ENCODE assay signal across 9 cellular contexts in the genomic region with DNA sequence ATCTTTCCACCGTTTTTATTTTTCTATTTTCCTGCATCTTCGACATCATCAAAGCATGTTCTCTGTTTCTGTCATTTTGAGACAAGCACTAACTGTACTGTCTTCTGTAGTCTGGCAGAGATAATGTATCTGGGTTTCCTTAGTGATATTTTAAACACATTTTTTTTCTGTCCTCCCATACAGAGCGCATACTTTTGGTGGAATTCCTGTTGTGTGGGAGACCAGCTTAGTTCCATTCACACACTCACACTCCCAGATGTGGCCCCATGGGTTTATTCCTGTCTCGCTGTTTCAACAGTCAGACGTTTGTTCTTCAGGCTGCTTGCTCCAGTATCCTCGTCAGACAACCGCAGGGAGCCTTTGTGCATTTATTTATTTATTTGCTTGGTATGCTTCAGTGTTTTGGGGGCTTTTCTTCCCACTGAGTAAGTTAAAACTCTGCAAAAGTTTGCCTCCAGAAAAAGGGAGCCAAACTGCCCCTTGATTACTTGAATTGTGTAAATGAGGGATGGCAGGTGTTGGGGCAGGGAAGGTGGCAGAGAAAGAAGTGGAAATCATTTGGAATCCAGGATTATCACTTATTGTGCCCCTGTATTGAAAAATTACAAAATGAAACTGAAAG.
DNase-seq lines count a peak whose midpoint lies in the region; ATAC-seq, FAIRE-seq and TF ChIP-seq lines count a peak whose summit lies in the region.
"Had no signal": no experiment of that assay in that cellular context is flagged by ENCODE, and none has a peak within 500 bp of the region (broad histone marks: within the 10 kb centered on the region; RNA-seq: fewer than 3 reads in every experiment).

No MANE protein-coding gene starts in this region.

- CTCF ChIA-PET in HepG2 (lab: Yijun Ruan, JAX; ENCODE audit: low intra/inter-chr PET ratio, low total read pairs) = no interaction called here

- no TSS peak for BruUV-seq in HepG2 (replicated peaks; lab: Mats Ljungman, UMichigan)

- H2AFZ ChIP-seq in HepG2 (ENCODE audit: low read length) = no peak overlapping the region

- ATAC-seq in HepG2 (no peak), GM18870 (IDR thresholded peaks at IDR 0.05; ENCODE audit: unreplicated experiment) (no peak)

- no peaks in the 10 kb centered on the region for H4K20me1 ChIP-seq in HepG2 (ENCODE audit: insufficient read depth, low read length)
- H4K20me1 ChIP-seq: BLaER1 had no signal

- no peaks in the 10 kb centered on the region for H3K79me2 ChIP-seq in HepG2 (ENCODE audit: insufficient read depth, low read length)

- TF ChIP-seq EP300 in HepG2 (IDR thresholded peaks at IDR 0.05; ENCODE audit: low read depth in 2 of 2, low read length in 2 of 2) = no peak
- no peak for TF ChIP-seq EP300 in HepG2 (CRISPR knock-in tag; IDR thresholded peaks at IDR 0.05; ENCODE audit: borderline replicate concordance)
- peak; percentile 77 for TF ChIP-seq EP300 in esophagus muscularis mucosa (IDR thresholded peaks at IDR 0.05)

- in situ Hi-C loops in HepG2 (cut with HindIII; ENCODE audit: extremely low pct_ligation_motif_present, low pct_unique_long_range_greater_than_20kb) = no loop called here

- DNase-seq in HepG2 (ENCODE audit: low spot score) (no peak), esophagus muscularis mucosa (ENCODE audit: extremely low spot score) (no peak), myocyte (ENCODE audit: low read depth) (peak; percentile 89), HuH-7 (ENCODE audit: low spot score) (no peak), NCI-H2029 (lab: John Stamatoyannopoulos, UW) (no peak), NCI-H82 treated with DMSO at 0.1 percent for 48 hours (lab: John Stamatoyannopoulos, UW; ENCODE audit: unreplicated experiment) (no peak)

- H3K9ac ChIP-seq in liver (ENCODE audit: low read depth in 1 of 2, low read length in 2 of 2) = no peak overlapping the region
- H3K9ac ChIP-seq in HepG2 (ENCODE audit: insufficient read depth, low read depth, low read length) = no peak overlapping the region
- H3K9ac ChIP-seq: BLaER1 had no signal

- FAIRE-seq in HepG2 (lab: Jason Lieb, UNC) = no peak

- intact Hi-C loops in HepG2 (cut with micrococcal nuclease; ENCODE audit: unreplicated experiment) (no loop called here), esophagus muscularis mucosa (cut with DNase I) (loop anchor here (5.0 kb wide), 2 partner anchors 255 to 460 kb away; no protein-coding TSS in a partner anchor)

- POLR2A ChIA-PET in HepG2 (lab: Yijun Ruan, JAX) = no interaction called here

- WGBS in liver = 44% methylated on average over 7 of the region's 7 CpGs
- WGBS in HepG2 (ENCODE audit: low lambda C conversion rate) = 2% methylated on average over 7 of the region's 7 CpGs
- 14% methylated on average over 7 of the region's 7 CpGs for WGBS in esophagus muscularis mucosa

- TF ChIP-seq RAD21 in liver (IDR thresholded peaks at IDR 0.05) = peak in 1 of 2 donors; percentile 25
- no peak for TF ChIP-seq RAD21 in HepG2 (CRISPR knock-in tag; IDR thresholded peaks at IDR 0.05)

- H3K27me3 ChIP-seq in liver (ENCODE audit: control insufficient read depth in 4 of 4, insufficient read depth in 4 of 4, low read length in 3 of 4) (peaks cover 0 to 4% (median 0%) of the 10 kb centered on the region in 4 donors), HepG2 (ENCODE audit: control insufficient read depth in 1 of 2, insufficient read depth in 2 of 2, low read length in 2 of 2) (0 out of 5 replicates have a peak, but pooled peaks cover 0 to 6% of the 10 kb centered on the region in 2 experiments), esophagus muscularis mucosa (no peaks in the 10 kb centered on the region)
- H3K27me3 ChIP-seq: BLaER1 had no signal

- no peak overlapping the region for H3K4me3 ChIP-seq in liver (ENCODE audit: low read depth in 1 of 3, low read length in 3 of 3)
- H3K4me3 ChIP-seq in HepG2 (replicated peaks in 1 of 3; ENCODE audit: insufficient read depth in 1 of 3, low read depth in 2 of 3, low read length in 3 of 3) = no peak overlapping the region
- H3K4me3 ChIP-seq in esophagus muscularis mucosa = peak overlapping the region; percentile 46 to 60 (median 58)
- H3K4me3 ChIP-seq: BLaER1 had no signal

- no peak overlapping the region for H3K4me2 ChIP-seq in HepG2 (ENCODE audit: low read depth, low read length)
- H3K4me2 ChIP-seq: BLaER1 had no signal

- H3K36me3 ChIP-seq in liver (ENCODE audit: control insufficient read depth in 4 of 4, insufficient read depth in 3 of 4, low read depth in 1 of 4, low read length in 3 of 4) (no peaks in the 10 kb centered on the region), HepG2 (replicated peaks in 1 of 2; ENCODE audit: control insufficient read depth in 1 of 2, insufficient read depth in 2 of 2, low read length in 2 of 2) (no peaks in the 10 kb centered on the region), esophagus muscularis mucosa (no peaks in the 10 kb centered on the region)
- H3K36me3 ChIP-seq: BLaER1 had no signal

- H3K9me3 ChIP-seq in liver (ENCODE audit: control insufficient read depth in 4 of 4, low read length in 3 of 4) = no peaks in the 10 kb centered on the region
- no peaks in the 10 kb centered on the region for H3K9me3 ChIP-seq in HepG2 (ENCODE audit: low read length)
- H3K9me3 ChIP-seq in esophagus muscularis mucosa = peaks cover 0 to 4% (median 1%) of the 10 kb centered on the region in 4 donors

- TF ChIP-seq CTCF in liver (IDR thresholded peaks at IDR 0.05; ENCODE audit: low read depth, low read length, missing input control) (no peak), HepG2 (CRISPR knock-in tag; IDR thresholded peaks at IDR 0.05) (no peak), esophagus muscularis mucosa (IDR thresholded peaks at IDR 0.05) (no peak)

- no peak for TF ChIP-seq POLR2A in HepG2 (IDR thresholded peaks at IDR 0.05; ENCODE audit: insufficient read depth in 1 of 2, low read depth in 2 of 2, low read length in 2 of 2)
- TF ChIP-seq POLR2A in esophagus muscularis mucosa (IDR thresholded peaks at IDR 0.05; ENCODE audit: low read depth) = no peak

- H3K4me1 ChIP-seq in liver (ENCODE audit: control insufficient read depth in 4 of 4, insufficient read depth in 4 of 4, low read length in 3 of 4) (peaks cover 0 to 3% (median 0%) of the 10 kb centered on the region in 4 donors), HepG2 (ENCODE audit: insufficient read depth, low read length) (no peaks in the 10 kb centered on the region), esophagus muscularis mucosa (peaks cover 7 to 70% (median 41%) of the 10 kb centered on the region in 4 donors)

- peak overlapping the region; percentile 43 to 48 for H3K27ac ChIP-seq in liver (ENCODE audit: low read depth in 1 of 2, low read length in 2 of 2)
- H3K27ac ChIP-seq in HepG2 (ENCODE audit: extremely low read length, insufficient read depth, low read length) = no peak overlapping the region
- H3K27ac ChIP-seq in esophagus muscularis mucosa (replicated peaks in 1 of 4) = peak overlapping the region; percentile 89 to 92 (median 90)
- H3K27ac ChIP-seq: BLaER1 had no signal

TF ChIP-seq in liver, 16 proteins besides CTCF, POLR2A, EP300 and RAD21:
- no peak for TF ChIP-seq EGR1 (IDR thresholded peaks at IDR 0.05; ENCODE audit: low read depth in 2 of 2)
- peak; percentile 57 for TF ChIP-seq TAF1 (conservative IDR thresholded peaks at IDR 0.05)
- peak; percentile 37 for TF ChIP-seq SP1 (IDR thresholded peaks at IDR 0.05)

TF ChIP-seq in HepG2, 621 proteins besides CTCF, POLR2A, EP300 and RAD21 (continues in another document):
- TF ChIP-seq ZNF326 (CRISPR knock-in tag; IDR thresholded peaks at IDR 0.05; ENCODE audit: borderline replicate concordance) (no peak), PAF1 (CRISPR knock-in tag; IDR thresholded peaks at IDR 0.05) (no peak), ZNF260 (CRISPR knock-in tag; IDR thresholded peaks at IDR 0.05; ENCODE audit: borderline replicate concordance, low read depth) (no peak), BRCA1 (CRISPR knock-in tag; IDR thresholded peaks at IDR 0.05) (no peak), HOXD1 (CRISPR knock-in tag; IDR thresholded peaks at IDR 0.05) (no peak), ZSCAN9 (CRISPR knock-in tag; IDR thresholded peaks at IDR 0.05; ENCODE audit: borderline replicate concordance) (no peak), ZNF224 (CRISPR knock-in tag; IDR thresholded peaks at IDR 0.05) (no peak), CHD4 (IDR thresholded peaks at IDR 0.05; ENCODE audit: borderline replicate concordance, low read length) (no peak), ZNF746 (CRISPR knock-in tag; IDR thresholded peaks at IDR 0.05) (no peak), BHLHE40 (IDR thresholded peaks at IDR 0.05; ENCODE audit: low read length) (no peak)
- TF ChIP-seq, protein P1, sequence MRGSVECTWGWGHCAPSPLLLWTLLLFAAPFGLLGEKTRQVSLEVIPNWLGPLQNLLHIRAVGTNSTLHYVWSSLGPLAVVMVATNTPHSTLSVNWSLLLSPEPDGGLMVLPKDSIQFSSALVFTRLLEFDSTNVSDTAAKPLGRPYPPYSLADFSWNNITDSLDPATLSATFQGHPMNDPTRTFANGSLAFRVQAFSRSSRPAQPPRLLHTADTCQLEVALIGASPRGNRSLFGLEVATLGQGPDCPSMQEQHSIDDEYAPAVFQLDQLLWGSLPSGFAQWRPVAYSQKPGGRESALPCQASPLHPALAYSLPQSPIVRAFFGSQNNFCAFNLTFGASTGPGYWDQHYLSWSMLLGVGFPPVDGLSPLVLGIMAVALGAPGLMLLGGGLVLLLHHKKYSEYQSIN (CRISPR knock-in tag; IDR thresholded peaks at IDR 0.05; ENCODE audit: borderline replicate concordance) = no peak
- TF ChIP-seq, protein P2, sequence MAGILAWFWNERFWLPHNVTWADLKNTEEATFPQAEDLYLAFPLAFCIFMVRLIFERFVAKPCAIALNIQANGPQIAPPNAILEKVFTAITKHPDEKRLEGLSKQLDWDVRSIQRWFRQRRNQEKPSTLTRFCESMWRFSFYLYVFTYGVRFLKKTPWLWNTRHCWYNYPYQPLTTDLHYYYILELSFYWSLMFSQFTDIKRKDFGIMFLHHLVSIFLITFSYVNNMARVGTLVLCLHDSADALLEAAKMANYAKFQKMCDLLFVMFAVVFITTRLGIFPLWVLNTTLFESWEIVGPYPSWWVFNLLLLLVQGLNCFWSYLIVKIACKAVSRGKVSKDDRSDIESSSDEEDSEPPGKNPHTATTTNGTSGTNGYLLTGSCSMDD (CRISPR knock-in tag; IDR thresholded peaks at IDR 0.05) = no peak

Comparison
In these comparisons a context has a peak if more than half of its experiments do, and no peak if none do; other contexts are left out.
1. H3K4me3 ChIP-seq: peak in esophagus muscularis mucosa (4 of 4); none in liver (0 of 3) and HepG2 (0 of 3).